In genomic region chr16:51124896-51125295, GRCh38 we compare ENCODE assay signal across 31 cellular contexts. TPM values are rescaled to one million over a fixed set of nuclear protein-coding genes. Genes with fewer than 3 reads are reported as not detected.
"Had no signal": no experiment of that assay in that cellular context is flagged by ENCODE, and none has a peak within 500 bp of the region (broad histone marks: within the 10 kb centered on the region; RNA-seq: fewer than 3 reads in every experiment).

No MANE protein-coding gene starts in this region.

- H3K36me3 ChIP-seq: ascending aorta, SJCRH30, WERI-Rb-1 had no signal

- H3K9me3 ChIP-seq: ascending aorta, SJCRH30 had no signal

- DNase-seq: activated CD4-positive, alpha-beta T cell treated with anti-CD3 and anti-CD28 coated beads, Interleukin-2, amount 10 ng/mL, durations not matched to agents 7 days and 5 days; activated CD4-positive, alpha-beta T cell treated with anti-CD3 and anti-CD28 coated beads, Interleukin-2, amount 50 U/mL, for 48 hours; activated CD8-positive, alpha-beta T cell treated with anti-CD3 and anti-CD28 coated beads, Interleukin-2, amount 10 ng/mL, durations not matched to agents 7 days and 5 days; activated gamma-delta T cell; activated naive CD4-positive, alpha-beta T cell treated with Interleukin-2 at 50 U/mL for 16 hours; activated naive CD8-positive, alpha-beta T cell treated with anti-CD3 and anti-CD28 coated beads, Interleukin-2, amount 10 ng/mL, durations not matched to agents 7 days and 5 days; activated T-cell treated with anti-CD3 and anti-CD28 coated beads, Interleukin-2, amount 50 U/mL, for 24 hours; amygdala; Kasumi-1; MM.1S; MV-4-11; NCI-H1092; NCI-H1436 treated with DMSO at 0.1 percent for 48 hours; NCI-H1694 treated with DMSO at 0.1 percent for 48 hours; NCI-H2029; NCI-H2107; NCI-H2171; NCI-H510A treated with DMSO at 0.1 percent for 48 hours; NCI-H526 treated with DMSO at 0.1 percent for 48 hours; NCI-H774; SHP77; SJCRH30; T1000; WERI-Rb-1 had no signal

- H3K4me1 Mint-ChIP-seq: activated CD4-positive, alpha-beta T cell treated with anti-CD3 and anti-CD28 coated beads, Interleukin-2, amount 10 ng/mL, durations not matched to agents 7 days and 5 days; activated naive CD4-positive, alpha-beta T cell treated with anti-CD3 and anti-CD28 coated beads, Interleukin-2, amount 50 U/mL, for 24 hours; activated naive CD8-positive, alpha-beta T cell treated with anti-CD3 and anti-CD28 coated beads, Interleukin-2, amount 10 ng/mL, durations not matched to agents 7 days and 5 days had no signal

- H3K27ac Mint-ChIP-seq: activated CD4-positive, alpha-beta T cell treated with anti-CD3 and anti-CD28 coated beads, Interleukin-2, amount 10 ng/mL, durations not matched to agents 7 days and 5 days; activated CD8-positive, alpha-beta T cell treated with anti-CD3 and anti-CD28 coated beads, Interleukin-2, amount 10 ng/mL, durations not matched to agents 7 days and 5 days; activated naive CD4-positive, alpha-beta T cell treated with anti-CD3 and anti-CD28 coated beads, Interleukin-2, amount 50 U/mL, for 24 hours; activated naive CD8-positive, alpha-beta T cell treated with anti-CD3 and anti-CD28 coated beads, Interleukin-2, amount 10 ng/mL, durations not matched to agents 7 days and 5 days; activated T-cell treated with anti-CD3 and anti-CD28 coated beads, Interleukin-2, amount 50 U/mL, for 24 hours; activated T-helper 2 cell treated with anti-CD3 and anti-CD28 coated beads, Interferon-gamma antibody, Interleukin-2, Interleukin-4, amounts not matched to agents 10 μg/mL and 5 μg/mL and 100 μg/mL, durations not matched to agents 14 hours and 24 hours and 36 hours had no signal

- H3K4me3 ChIP-seq: ascending aorta, SJCRH30, SK-N-MC had no signal

- H3K4me3 Mint-ChIP-seq: activated CD4-positive, alpha-beta T cell treated with anti-CD3 and anti-CD28 coated beads, Interleukin-2, amount 10 ng/mL, durations not matched to agents 7 days and 5 days; activated CD8-positive, alpha-beta T cell treated with anti-CD3 and anti-CD28 coated beads, Interleukin-2, amount 10 ng/mL, durations not matched to agents 7 days and 5 days; activated naive CD4-positive, alpha-beta T cell treated with anti-CD3 and anti-CD28 coated beads, Interleukin-2, amount 50 U/mL, for 24 hours; activated naive CD8-positive, alpha-beta T cell treated with anti-CD3 and anti-CD28 coated beads, Interleukin-2, amount 10 ng/mL, durations not matched to agents 7 days and 5 days; activated T-cell treated with anti-CD3 and anti-CD28 coated beads, Interleukin-2, amount 50 U/mL, for 24 hours had no signal

- H3K27me3 ChIP-seq: ascending aorta had no signal

- ATAC-seq: activated CD8-positive, alpha-beta T cell treated with anti-CD3 and anti-CD28 coated beads, Interleukin-2, amount 10 ng/mL, durations not matched to agents 7 days and 5 days; Panc1 had no signal

- H3K9me3 Mint-ChIP-seq: activated CD4-positive, alpha-beta T cell treated with anti-CD3 and anti-CD28 coated beads, Interleukin-2, amount 10 ng/mL, durations not matched to agents 7 days and 5 days; activated naive CD8-positive, alpha-beta T cell treated with anti-CD3 and anti-CD28 coated beads, Interleukin-2, amount 10 ng/mL, durations not matched to agents 7 days and 5 days; activated T-cell treated with anti-CD3 and anti-CD28 coated beads, Interleukin-2, amount 50 U/mL, for 24 hours; activated T-helper 2 cell treated with anti-CD3 and anti-CD28 coated beads, Interferon-gamma antibody, Interleukin-2, Interleukin-4, amounts not matched to agents 10 μg/mL and 5 μg/mL and 100 μg/mL, durations not matched to agents 14 hours and 24 hours and 36 hours had no signal

- H3K27ac ChIP-seq: ascending aorta, SJCRH30, SK-N-MC, WERI-Rb-1 had no signal

- H3K36me3 Mint-ChIP-seq: activated naive CD4-positive, alpha-beta T cell treated with anti-CD3 and anti-CD28 coated beads, Interleukin-2, amount 50 U/mL, for 24 hours; activated naive CD8-positive, alpha-beta T cell treated with anti-CD3 and anti-CD28 coated beads, Interleukin-2, amount 10 ng/mL, durations not matched to agents 7 days and 5 days had no signal

- H3K27me3 Mint-ChIP-seq: activated CD4-positive, alpha-beta T cell treated with anti-CD3 and anti-CD28 coated beads, Interleukin-2, amount 10 ng/mL, durations not matched to agents 7 days and 5 days had no signal

- H3K4me1 ChIP-seq: ascending aorta, SJCRH30 had no signal

RNA-seq across cellular contexts. Expression of gene SALL1, which starts 26.2 kb away (rescaled TPM):
- total RNA-seq: activated CD4-positive, alpha-beta T cell treated with anti-CD3 and anti-CD28 coated beads, Interleukin-2, amount 10 ng/mL, durations not matched to agents 7 days and 5 days; activated CD8-positive, alpha-beta T cell treated with anti-CD3 and anti-CD28 coated beads, Interleukin-2, amount 10 ng/mL, durations not matched to agents 7 days and 5 days; activated naive CD8-positive, alpha-beta T cell treated with anti-CD3 and anti-CD28 coated beads, Interleukin-2, amount 10 ng/mL, durations not matched to agents 7 days and 5 days; activated T-helper 2 cell treated with anti-CD3 and anti-CD28 coated beads, Interferon-gamma antibody, Interleukin-2, Interleukin-4, amounts not matched to agents 10 μg/mL and 5 μg/mL and 100 μg/mL, durations not matched to agents 14 hours and 24 hours and 36 hours; ascending aorta; T-helper 1 cell treated with Interleukin-12 subunit alpha and Interleukin-12 subunit beta and Interleukin-4 antibody, amounts not matched to agents 30 ng/mL and 1 ng/mL, for 36 hours; T-helper 2 cell treated with Interferon-gamma antibody and Interleukin-4, amounts not matched to agents 100 ng/mL and 5 ng/mL, for 36 hours had no signal
